ENCODE assay signal across 8 cellular contexts in genomic region chr2:26345284-26345553, GRCh38. TPM values are rescaled to one million over a fixed set of nuclear protein-coding genes. Genes with fewer than 3 reads are reported as not detected.
A peak's percentile ranks its signal among the peaks of the same experiment; 100 is the strongest.
DNase-seq lines count a peak whose midpoint lies in the region.

No MANE protein-coding gene starts in this region.

- in situ Hi-C loops in ACHN (cut with HindIII; ENCODE audit: low pct_ligation_motif_present, low pct_unique_long_range_greater_than_20kb, low sequenced_read_pairs): no loop called here

- peak overlapping the region; percentile 87 for H3K27ac ChIP-seq in iPS-18a (ENCODE audit: low read length)
- H3K27ac ChIP-seq in subcutaneous abdominal adipose tissue (ENCODE audit: low read depth, low read length): peak overlapping the region; percentile 100

- H3K27me3 Mint-ChIP-seq in T-helper 1 cell treated with Interleukin-12 subunit alpha and Interleukin-12 subunit beta and Interleukin-4 antibody, amounts not matched to agents 30 μg/mL and 1 μg/mL, for 36 hours (ENCODE audit: low read depth): no peaks in the 10 kb centered on the region
- H3K27me3 Mint-ChIP-seq in activated CD4-positive, alpha-beta memory T cell treated with anti-CD3 and anti-CD28 coated beads for 36 hours: no peaks in the 10 kb centered on the region

- H3K9ac ChIP-seq in iPS-18a (ENCODE audit: low read length) (peak overlapping the region; percentile 97), subcutaneous abdominal adipose tissue (ENCODE audit: low read length in 5 of 5) (peak overlapping the region; percentile 83 to 99 (median 96))

- H3K4me1 ChIP-seq in iPS-18a (ENCODE audit: control insufficient read depth, low read depth, low read length): peaks cover 19% of the 10 kb centered on the region
- peaks cover 2 to 28% (median 23%) of the 10 kb centered on the region in 5 donors for H3K4me1 ChIP-seq in subcutaneous abdominal adipose tissue (ENCODE audit: control insufficient read depth in 5 of 5, insufficient read depth in 5 of 5, low read length in 5 of 5)

- intact Hi-C loops in activated CD4-positive, alpha-beta memory T cell treated with anti-CD3 and anti-CD28 coated beads for 36 hours (cut with micrococcal nuclease): loop anchor here (2.0 to 5.0 kb wide), 2 partner anchors 100 to 1303 kb away; partner anchors contain the start of genes EFR3B, HADHA and HADHB

- no peak for DNase-seq in T-helper 1 cell
- no peak for DNase-seq in activated CD4-positive, alpha-beta memory T cell treated with anti-CD3 and anti-CD28 coated beads for 36 hours
- no peak for DNase-seq in ACHN
- DNase-seq in SW480 (ENCODE audit: low spot score): no peak
- DNase-seq in HPDE6-E6E7 (ENCODE audit: extremely low spot score): no peak

- H3K9me3 ChIP-seq in iPS-18a (ENCODE audit: control insufficient read depth, low read depth, low read length): no peaks in the 10 kb centered on the region
- H3K9me3 ChIP-seq in subcutaneous abdominal adipose tissue (ENCODE audit: control insufficient read depth in 5 of 5, low read length in 5 of 5): no peaks in the 10 kb centered on the region

- CTCF ChIA-PET in activated CD4-positive, alpha-beta memory T cell treated with anti-CD3 and anti-CD28 coated beads for 36 hours (lab: Charles Lee): interaction anchor here (0.9 to 1.5 kb wide), 4 partner anchors 8 to 161 kb away, joined by 3 to 8 read pairs (median 6); no protein-coding TSS in a partner anchor

- peak overlapping the region; percentile 97 for H3K4me3 ChIP-seq in iPS-18a (ENCODE audit: low read length)
- peak overlapping the region; percentile 77 to 97 (median 97) for H3K4me3 ChIP-seq in subcutaneous abdominal adipose tissue (ENCODE audit: low read depth in 1 of 5, low read length in 5 of 5)

- H3K36me3 ChIP-seq in iPS-18a (ENCODE audit: control insufficient read depth, low read depth, low read length) (no peaks in the 10 kb centered on the region), subcutaneous abdominal adipose tissue (ENCODE audit: control insufficient read depth in 5 of 5, insufficient read depth in 5 of 5, low read length in 5 of 5) (no peaks in the 10 kb centered on the region)

- peaks cover 6% of the 10 kb centered on the region for H3K36me3 Mint-ChIP-seq in T-helper 1 cell treated with Interleukin-12 subunit alpha and Interleukin-12 subunit beta and Interleukin-4 antibody, amounts not matched to agents 30 μg/mL and 1 μg/mL, for 36 hours (ENCODE audit: low read depth)
- peaks cover 14% of the 10 kb centered on the region for H3K36me3 Mint-ChIP-seq in activated CD4-positive, alpha-beta memory T cell treated with anti-CD3 and anti-CD28 coated beads for 36 hours

- POLR2A ChIA-PET in activated CD4-positive, alpha-beta memory T cell treated with anti-CD3 and anti-CD28 coated beads for 36 hours (lab: Charles Lee): interaction anchor here (0.7 to 3.7 kb wide), 6 partner anchors 8 to 108 kb away, joined by 3 to 34 read pairs (median 4); partner anchors contain the start of genes HADHA and HADHB

- peak overlapping the region; percentile 97 for H3K27ac Mint-ChIP-seq in T-helper 1 cell treated with Interleukin-12 subunit alpha and Interleukin-12 subunit beta and Interleukin-4 antibody, amounts not matched to agents 30 μg/mL and 1 μg/mL, for 36 hours
- peak overlapping the region; percentile 94 for H3K27ac Mint-ChIP-seq in activated CD4-positive, alpha-beta memory T cell treated with anti-CD3 and anti-CD28 coated beads for 36 hours

- H3K4me1 Mint-ChIP-seq in T-helper 1 cell treated with Interleukin-12 subunit alpha and Interleukin-12 subunit beta and Interleukin-4 antibody, amounts not matched to agents 30 μg/mL and 1 μg/mL, for 36 hours (ENCODE audit: low read depth): peaks cover 20% of the 10 kb centered on the region
- peaks cover 31% of the 10 kb centered on the region for H3K4me1 Mint-ChIP-seq in activated CD4-positive, alpha-beta memory T cell treated with anti-CD3 and anti-CD28 coated beads for 36 hours (ENCODE audit: low read depth)

- peak overlapping the region; percentile 98 for H3K4me3 Mint-ChIP-seq in T-helper 1 cell treated with Interleukin-12 subunit alpha and Interleukin-12 subunit beta and Interleukin-4 antibody, amounts not matched to agents 30 μg/mL and 1 μg/mL, for 36 hours
- peak overlapping the region; percentile 93 for H3K4me3 Mint-ChIP-seq in activated CD4-positive, alpha-beta memory T cell treated with anti-CD3 and anti-CD28 coated beads for 36 hours

- H3K27me3 ChIP-seq in iPS-18a (ENCODE audit: control insufficient read depth, insufficient read depth, low read length): no peaks in the 10 kb centered on the region
- H3K27me3 ChIP-seq in subcutaneous abdominal adipose tissue (ENCODE audit: control insufficient read depth in 5 of 5, insufficient read depth in 4 of 5, low read length in 5 of 5): no peaks in the 10 kb centered on the region

- no peaks in the 10 kb centered on the region for H3K9me3 Mint-ChIP-seq in T-helper 1 cell treated with Interleukin-12 subunit alpha and Interleukin-12 subunit beta and Interleukin-4 antibody, amounts not matched to agents 30 μg/mL and 1 μg/mL, for 36 hours
- H3K9me3 Mint-ChIP-seq in activated CD4-positive, alpha-beta memory T cell treated with anti-CD3 and anti-CD28 coated beads for 36 hours: no peaks in the 10 kb centered on the region

RNA-seq across cellular contexts. Expression of gene SELENOI, which starts 0.7 kb away (rescaled TPM):
- total RNA-seq in activated CD4-positive, alpha-beta memory T cell treated with anti-CD3 and anti-CD28 coated beads for 36 hours: 10 to 100 TPM; 31.9 to 34.2 TPM

RNA-seq across cellular contexts. Expression of gene ADGRF3, which starts 1.4 kb away (rescaled TPM):
- 1 to 10 TPM; 1.4 to 3.7 TPM for total RNA-seq in activated CD4-positive, alpha-beta memory T cell treated with anti-CD3 and anti-CD28 coated beads for 36 hours

RNA-seq across cellular contexts. Expression of gene DRC1, which starts 56.5 kb away (rescaled TPM):
- not detected for total RNA-seq in activated CD4-positive, alpha-beta memory T cell treated with anti-CD3 and anti-CD28 coated beads for 36 hours
